ENCODE assay signal across 20 cellular contexts in the genomic region with DNA sequence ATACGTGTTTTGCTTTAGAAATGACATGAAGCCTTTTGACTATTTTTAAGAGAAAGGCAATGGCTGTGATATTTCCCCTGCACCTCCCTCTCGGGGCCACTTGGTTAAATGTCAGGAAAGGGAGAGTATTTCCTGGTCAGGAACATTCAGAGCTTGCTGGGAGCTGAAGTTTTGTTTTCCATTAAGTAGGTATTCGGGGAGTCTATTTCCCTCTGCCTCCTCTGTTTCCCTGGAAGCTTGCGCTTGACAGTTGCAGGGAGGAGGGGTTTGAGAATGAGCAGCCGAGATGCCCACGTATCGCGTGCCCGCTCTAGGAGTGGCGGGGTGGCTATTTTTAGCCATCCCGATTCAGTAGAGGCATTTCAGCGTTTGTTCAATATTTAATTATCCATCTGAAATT. TPM values are rescaled to one million over a fixed set of nuclear protein-coding genes. Genes with fewer than 3 reads are reported as not detected.
A peak's percentile ranks its signal among the peaks of the same experiment; 100 is the strongest.
DNase-seq lines count a peak whose midpoint lies in the region; ATAC-seq and TF ChIP-seq lines count a peak whose summit lies in the region.
"Had no signal": no experiment of that assay in that cellular context is flagged by ENCODE, and none has a peak within 500 bp of the region (broad histone marks: within the 10 kb centered on the region; RNA-seq: fewer than 3 reads in every experiment).

No MANE protein-coding gene starts in this region.

- DNase-seq in esophagus squamous epithelium (lab: John Stamatoyannopoulos, UW) (no peak), lung microvascular endothelial cell (ENCODE audit: low read depth in 2 of 2) (peak; percentile 16 to 72), stomach (peak; percentile 61), Kasumi-1 (lab: John Stamatoyannopoulos, UW) (no peak), DMS153 (lab: John Stamatoyannopoulos, UW) (no peak), HCEC 1CT (no peak)
- DNase-seq: activated CD4-positive, alpha-beta T cell treated with anti-CD3 and anti-CD28 coated beads for 48 hours; activated naive CD4-positive, alpha-beta T cell treated with anti-CD3 and anti-CD28 coated beads, Interleukin-2, amount 10 ng/mL, durations not matched to agents 7 days and 5 days; brain microvascular endothelial cell; DMS 273 treated with DMSO at 0.1 percent for 48 hours; effector memory CD4-positive, alpha-beta T cell; foreskin fibroblast; KG1; mesenchymal stem cell; NCI-H1436 treated with DMSO at 0.1 percent for 48 hours; NCI-H446 treated with DMSO at 0.1 percent for 48 hours; occipital lobe; SJCRH30 had no signal

- TF ChIP-seq CTCF in esophagus squamous epithelium (IDR thresholded peaks at IDR 0.05), result peak in 1 of 6 experiments; percentile 14
- TF ChIP-seq CTCF in stomach (IDR thresholded peaks at IDR 0.05), result no peak

- peak overlapping the region; percentile 41 for H3K27ac ChIP-seq in angular gyrus (ENCODE audit: low read depth, low read length)
- peak overlapping the region in 3 of 4 donors; percentile 68 to 79 (median 70) for H3K27ac ChIP-seq in esophagus squamous epithelium
- peak overlapping the region; percentile 34 to 84 (median 75) for H3K27ac ChIP-seq in stomach
- H3K27ac ChIP-seq: brain microvascular endothelial cell, SJCRH30 had no signal

- TF ChIP-seq EP300 in stomach (IDR thresholded peaks at IDR 0.05), result no peak

- TF ChIP-seq POLR2A in esophagus squamous epithelium (IDR thresholded peaks at IDR 0.05) (no peak), stomach (IDR thresholded peaks at IDR 0.05) (no peak)

- H3K4me3 ChIP-seq in esophagus squamous epithelium, result no peak overlapping the region
- peak overlapping the region in 2 of 4 donors; percentile 6 to 12 for H3K4me3 ChIP-seq in stomach
- H3K4me3 ChIP-seq: SJCRH30 had no signal

- ATAC-seq in HG03354 (IDR thresholded peaks at IDR 0.05; ENCODE audit: poor library complexity, severe bottlenecking, unreplicated experiment), result no peak

- no peaks in the 10 kb centered on the region for H3K36me3 ChIP-seq in esophagus squamous epithelium
- H3K36me3 ChIP-seq in stomach, result no peaks in the 10 kb centered on the region
- H3K36me3 ChIP-seq: brain microvascular endothelial cell, SJCRH30 had no signal

- intact Hi-C loops in esophagus squamous epithelium (cut with DNase I), result no loop called here
- intact Hi-C loops in stomach (cut with DNase I; ENCODE audit: low total_unique reads), result no loop called here

- H3K27me3 ChIP-seq in esophagus squamous epithelium (peaks cover 0 to 15% (median 0%) of the 10 kb centered on the region in 4 donors), stomach (peaks cover 0 to 13% (median 0%) of the 10 kb centered on the region in 3 donors)
- H3K27me3 ChIP-seq: SJCRH30 had no signal

- H3K9me3 ChIP-seq in esophagus squamous epithelium (no peaks in the 10 kb centered on the region), stomach (no peaks in the 10 kb centered on the region)
- H3K9me3 ChIP-seq: SJCRH30 had no signal

- WGBS in esophagus squamous epithelium, 2 donors, result 54 to 63% methylated on average over 12 of the region's 12 CpGs
- 21 to 37% (median 26%) methylated on average over 12 of the region's 12 CpGs for WGBS in stomach, 5 donors

- peaks cover 0 to 59% (median 19%) of the 10 kb centered on the region in 3 donors for H3K4me1 ChIP-seq in esophagus squamous epithelium
- H3K4me1 ChIP-seq in stomach, result peaks cover 37 to 89% (median 65%) of the 10 kb centered on the region in 4 donors

RNA-seq across cellular contexts. Expression of gene DAB2IP, which starts 6.7 kb away (rescaled TPM):
- total RNA-seq in esophagus squamous epithelium (10 to 100 TPM; 28.3 to 48.8 (median 38.1) TPM), lung microvascular endothelial cell (14.1 and 16.3 TPM in 2 replicates), stomach (100 to 1,000 TPM in 1 of 5 donors, 10 to 100 TPM in 4; 32.1 to 303 (median 63.6) TPM)
- 10 to 100 TPM; 17.5 to 27.6 (median 25.5) TPM for polyA plus RNA-seq in stomach

Comparison
In these comparisons a context has a peak if more than half of its experiments do, and no peak if none do; other contexts are left out.
1. DNase-seq: peak in lung microvascular endothelial cell (2 of 2) and stomach (single experiment); none in esophagus squamous epithelium (single experiment), Kasumi-1 (0 of 2), DMS153 (single experiment) and HCEC 1CT (single experiment).
2. Peak in every context shown above with its lines, with median percentiles within 50 percentile points of each other: H3K27ac ChIP-seq.